In the genomic region with DNA sequence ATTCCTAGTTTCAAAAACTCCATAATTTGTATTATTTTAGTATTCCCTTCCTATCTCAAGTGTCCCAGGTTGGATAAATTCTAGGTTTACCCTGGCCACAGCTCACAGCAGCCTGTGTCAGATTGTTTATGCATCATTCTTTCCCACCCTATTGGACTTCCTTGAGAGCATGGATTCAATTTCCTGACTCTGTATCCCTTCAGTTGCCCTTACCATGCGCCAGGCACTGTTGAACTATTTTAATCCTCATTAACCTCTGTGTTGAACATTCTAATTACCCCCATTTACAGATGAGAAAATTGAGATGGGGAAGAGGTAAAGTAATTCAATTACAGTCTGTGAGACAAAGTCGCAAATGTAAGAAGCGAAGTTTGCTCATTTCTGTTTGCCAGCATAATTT, we compare ENCODE assay signal across 19 cellular contexts. TPM values are rescaled to one million over a fixed set of nuclear protein-coding genes. Genes with fewer than 3 reads are reported as not detected.
DNase-seq lines count a peak whose midpoint lies in the region; ATAC-seq and TF ChIP-seq lines count a peak whose summit lies in the region.
"Had no signal": no experiment of that assay in that cellular context is flagged by ENCODE, and none has a peak within 500 bp of the region (broad histone marks: within the 10 kb centered on the region; RNA-seq: fewer than 3 reads in every experiment).

No MANE protein-coding gene starts in this region.

- no TSS peak for BruUV-seq in OCI-LY7 (replicated peaks; lab: Mats Ljungman, UMichigan)

- H3K9me2 ChIP-seq in DOHH2 (replicated peaks; ENCODE audit: control insufficient read depth, low read length) = no peaks in the 10 kb centered on the region
- H3K9me2 ChIP-seq in OCI-LY7 (ENCODE audit: insufficient read depth, low read length) = no peaks in the 10 kb centered on the region

- H3K9ac ChIP-seq in BLaER1 = no peak overlapping the region

- H4K20me1 ChIP-seq in BLaER1 (no peaks in the 10 kb centered on the region), DOHH2 (ENCODE audit: control insufficient read depth, insufficient read depth, low read depth, low read length) (no peaks in the 10 kb centered on the region), OCI-LY7 (ENCODE audit: insufficient read depth, low read length) (no peaks in the 10 kb centered on the region)

- POLR2A ChIA-PET in OCI-LY7 (lab: Charles Lee) = interaction anchor here (0.6 to 6.7 kb wide), 7 partner anchors 10 to 528 kb away, joined by 3 to 156 read pairs (median 8); no protein-coding TSS in a partner anchor

- peak overlapping the region; percentile 88; the same call in 1 of the 2 replicates for H3K4me2 ChIP-seq in BLaER1
- H3K4me2 ChIP-seq in DOHH2 (ENCODE audit: low read length) = peak overlapping the region; percentile 76
- peak overlapping the region; percentile 73; the same call in 1 of the 2 replicates for H3K4me2 ChIP-seq in OCI-LY7 (ENCODE audit: low read length)

- DNase-seq in OCI-LY7 (ENCODE audit: low spot score) (no peak), lung microvascular endothelial cell (ENCODE audit: low read depth in 2 of 2) (peak; percentile 28 to 42), NCI-H187 (lab: John Stamatoyannopoulos, UW) (no peak), omental fat pad (ENCODE audit: low spot score) (no peak), psoas muscle (no peak)
- DNase-seq: DMS79, GF-D8, Kasumi-1, NCI-H1105 treated with DMSO at 0.1 percent for 48 hours, NCI-H146, NCI-H2029, NCI-H446 treated with DMSO at 0.1 percent for 48 hours, NCI-H526, OCI-M1, Peyer's patch, T-helper 1 cell had no signal

- peak overlapping the region; percentile 86 for H2AFZ ChIP-seq in OCI-LY7 (ENCODE audit: low read length)

- WGBS in psoas muscle, 3 donors = 92 to 95% (median 92%) methylated on average over 3 of the region's 3 CpGs

- H3K27me3 ChIP-seq in BLaER1 (no peaks in the 10 kb centered on the region), DOHH2 (ENCODE audit: control insufficient read depth, low read length) (no peaks in the 10 kb centered on the region), psoas muscle (ENCODE audit: insufficient read depth in 3 of 3, low read length in 2 of 3) (no peaks in the 10 kb centered on the region)
- H3K27me3 ChIP-seq: Peyer's patch had no signal

- ATAC-seq in omental fat pad (ENCODE audit: low FRiP score) (no peak), psoas muscle (no peak)
- ATAC-seq: K562 had no signal

- H3K36me3 ChIP-seq in BLaER1 (no peaks in the 10 kb centered on the region; the same call in 1 of the 2 replicates), DOHH2 (ENCODE audit: control insufficient read depth, low read length) (peaks cover 40% of the 10 kb centered on the region), OCI-LY7 (ENCODE audit: insufficient read depth, low read length) (peaks cover 6% of the 10 kb centered on the region; the same call in 1 of the 2 replicates), psoas muscle (ENCODE audit: insufficient read depth in 1 of 2, low read depth in 1 of 2) (no peaks in the 10 kb centered on the region)
- H3K36me3 ChIP-seq: Peyer's patch had no signal

- H3K4me1 ChIP-seq in BLaER1 = peaks cover 48% of the 10 kb centered on the region
- peaks cover 98% of the 10 kb centered on the region for H3K4me1 ChIP-seq in DOHH2 (ENCODE audit: control insufficient read depth, low read length)
- H3K4me1 ChIP-seq in OCI-LY7 (ENCODE audit: insufficient read depth, low read length, poor library complexity, severe bottlenecking) = peaks cover 98% of the 10 kb centered on the region
- peaks cover 20% of the 10 kb centered on the region for H3K4me1 ChIP-seq in psoas muscle

- H3K27ac ChIP-seq in BLaER1 (no peak overlapping the region), DOHH2 (ENCODE audit: low read depth, low read length) (peak overlapping the region; percentile 95), OCI-LY7 (ENCODE audit: low read depth, low read length, poor library complexity, severe bottlenecking) (peak overlapping the region; percentile 98), psoas muscle (no peak overlapping the region)
- H3K27ac ChIP-seq: Peyer's patch had no signal

- intact Hi-C loops in OCI-LY7 (cut with micrococcal nuclease; ENCODE audit: unreplicated experiment) = no loop called here
- intact Hi-C loops in psoas muscle (cut with DNase I) = no loop called here

- H3K4me3 ChIP-seq in BLaER1 (no peak overlapping the region), DOHH2 (ENCODE audit: low read length) (peak overlapping the region; percentile 63), OCI-LY7 (ENCODE audit: low read depth, low read length, poor library complexity, severe bottlenecking) (no peak overlapping the region), psoas muscle (no peak overlapping the region)
- H3K4me3 ChIP-seq: K562, Peyer's patch had no signal

- H3K79me2 ChIP-seq in DOHH2 (ENCODE audit: control insufficient read depth, low read length) (peaks cover 39% of the 10 kb centered on the region), OCI-LY7 (ENCODE audit: insufficient read depth, low read depth, low read length) (no peaks in the 10 kb centered on the region)

- CTCF ChIA-PET in OCI-LY7 (lab: Charles Lee; ENCODE audit: unreplicated experiment) = no interaction called here

- H3K9me3 ChIP-seq in BLaER1 (peaks cover 31% of the 10 kb centered on the region), DOHH2 (ENCODE audit: control insufficient read depth, insufficient read depth, low read length) (no peaks in the 10 kb centered on the region), OCI-LY7 (ENCODE audit: low read length) (peaks cover 5% of the 10 kb centered on the region; the same call in 1 of the 2 replicates), psoas muscle (no peaks in the 10 kb centered on the region)
- H3K9me3 ChIP-seq: Peyer's patch had no signal

- peaks cover 68% of the 10 kb centered on the region for H3F3A ChIP-seq in DOHH2 (ENCODE audit: control insufficient read depth, insufficient read depth)

- no peak for TF ChIP-seq CTCF in DOHH2 (IDR thresholded peaks at IDR 0.05; ENCODE audit: low read depth, low read length, poor library complexity, severe bottlenecking)
- TF ChIP-seq CTCF in OCI-LY7 (conservative IDR thresholded peaks at IDR 0.05; ENCODE audit: low read length) = no peak
- no peak for TF ChIP-seq CTCF in omental fat pad (IDR thresholded peaks at IDR 0.05)
- no peak for TF ChIP-seq CTCF in psoas muscle (IDR thresholded peaks at IDR 0.05)

RNA-seq across cellular contexts. Expression of gene STEAP1B, which starts 58.8 kb away (rescaled TPM):
- total RNA-seq in OCI-LY7 (2014; rRNA removed; shearing (Covaris generic)) = 0.36 and 0.69 TPM in 2 replicates
- total RNA-seq in OCI-LY7 (2022) (1.1 and 2.1 TPM in 2 replicates), lung microvascular endothelial cell (2.2 and 8.1 TPM in 2 replicates), omental fat pad (1 to 10 TPM in 3 of 4 donors, not detected in 1; 1.3 to 4.4 (median 2.0) TPM), psoas muscle (1 to 10 TPM in 1 of 4 donors, under 1 TPM in 3; 0.86 to 1.2 (median 0.91) TPM)
- 1 to 10 TPM in 2 of 3 donors, under 1 TPM in 1; 0.24 to 1.6 (median 1.4) TPM for polyA plus RNA-seq in psoas muscle
- total RNA-seq: Peyer's patch had no signal

Comparison
In these comparisons a context has a peak if more than half of its experiments do, and no peak if none do; other contexts are left out.
1. H3K27ac ChIP-seq: peak in DOHH2 (single experiment) and OCI-LY7 (single experiment); none in BLaER1 (single experiment) and psoas muscle (single experiment).
2. DNase-seq: peak in lung microvascular endothelial cell (2 of 2); none in OCI-LY7 (single experiment), NCI-H187 (0 of 2), omental fat pad (single experiment) and psoas muscle (0 of 2).
3. Peak in every context shown above with its lines, with median percentiles within 50 percentile points of each other: H3K4me2 ChIP-seq.